Comparison of ENCODE assay signal across 1 cellular context in genomic region chr1:25481625-25482024, GRCh38.
TF ChIP-seq lines count a peak whose summit lies in the region.

No MANE protein-coding gene starts in this region.

TF ChIP-seq in K562, 482 proteins besides CTCF, POLR2A, EP300 and RAD21 (continued from another document):
- TF ChIP-seq, protein P1, sequence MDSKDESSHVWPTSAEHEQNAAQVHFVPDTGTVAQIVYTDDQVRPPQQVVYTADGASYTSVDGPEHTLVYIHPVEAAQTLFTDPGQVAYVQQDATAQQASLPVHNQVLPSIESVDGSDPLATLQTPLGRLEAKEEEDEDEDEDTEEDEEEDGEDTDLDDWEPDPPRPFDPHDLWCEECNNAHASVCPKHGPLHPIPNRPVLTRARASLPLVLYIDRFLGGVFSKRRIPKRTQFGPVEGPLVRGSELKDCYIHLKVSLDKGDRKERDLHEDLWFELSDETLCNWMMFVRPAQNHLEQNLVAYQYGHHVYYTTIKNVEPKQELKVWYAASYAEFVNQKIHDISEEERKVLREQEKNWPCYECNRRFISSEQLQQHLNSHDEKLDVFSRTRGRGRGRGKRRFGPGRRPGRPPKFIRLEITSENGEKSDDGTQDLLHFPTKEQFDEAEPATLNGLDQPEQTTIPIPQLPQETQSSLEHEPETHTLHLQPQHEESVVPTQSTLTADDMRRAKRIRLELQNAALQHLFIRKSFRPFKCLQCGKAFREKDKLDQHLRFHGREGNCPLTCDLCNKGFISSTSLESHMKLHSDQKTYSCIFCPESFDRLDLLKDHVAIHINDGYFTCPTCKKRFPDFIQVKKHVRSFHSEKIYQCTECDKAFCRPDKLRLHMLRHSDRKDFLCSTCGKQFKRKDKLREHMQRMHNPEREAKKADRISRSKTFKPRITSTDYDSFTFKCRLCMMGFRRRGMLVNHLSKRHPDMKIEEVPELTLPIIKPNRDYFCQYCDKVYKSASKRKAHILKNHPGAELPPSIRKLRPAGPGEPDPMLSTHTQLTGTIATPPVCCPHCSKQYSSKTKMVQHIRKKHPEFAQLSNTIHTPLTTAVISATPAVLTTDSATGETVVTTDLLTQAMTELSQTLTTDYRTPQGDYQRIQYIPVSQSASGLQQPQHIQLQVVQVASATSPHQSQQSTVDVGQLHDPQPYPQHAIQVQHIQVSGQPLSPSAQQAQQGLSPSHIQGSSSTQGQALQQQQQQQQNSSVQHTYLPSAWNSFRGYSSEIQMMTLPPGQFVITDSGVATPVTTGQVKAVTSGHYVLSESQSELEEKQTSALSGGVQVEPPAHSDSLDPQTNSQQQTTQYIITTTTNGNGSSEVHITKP (IDR thresholded peaks at IDR 0.05; ENCODE audit: partially characterized antibody) = no peak
TF ChIP-seq in K562: peak in this region for 3.
